13 cellular contexts compared by ENCODE assay signal in genomic region chr19:14404322-14404721, GRCh38. TPM values are rescaled to one million over a fixed set of nuclear protein-coding genes. Genes with fewer than 3 reads are reported as not detected.
DNase-seq lines count a peak whose midpoint lies in the region; ATAC-seq and TF ChIP-seq lines count a peak whose summit lies in the region.
"Had no signal": no experiment of that assay in that cellular context is flagged by ENCODE, and none has a peak within 500 bp of the region (broad histone marks: within the 10 kb centered on the region; RNA-seq: fewer than 3 reads in every experiment).

No MANE protein-coding gene starts in this region.

- in situ Hi-C loops in KBM-7 (cut with MboI; ENCODE audit: low pct_unique_long_range_greater_than_20kb, low sequenced_read_pairs), result no loop called here

- DNase-seq in activated T-cell treated with anti-CD3 and anti-CD28 coated beads, Interleukin-2, amount 50 U/mL, for 1 hour, result peak; percentile 47
- DNase-seq in activated T-cell treated with anti-CD3 and anti-CD28 coated beads for 4 hours (no peak), NCI-H187 (lab: John Stamatoyannopoulos, UW) (peak; percentile 8 to 56), KBM-7 (no peak)
- DNase-seq in activated T-helper 2 cell treated with anti-CD3 and anti-CD28 coated beads, Interferon-gamma antibody, Interleukin-2, Interleukin-4, amounts not matched to agents 10 μg/mL and 5 μg/mL and 100 μg/mL, durations not matched to agents 14 hours and 24 hours and 36 hours (ENCODE audit: low spot score), result no peak
- DNase-seq: body of pancreas; MM.1S; mucosa of descending colon; stimulated activated CD4-positive, alpha-beta T cell treated with anti-CD3 and anti-CD28 coated beads, Interleukin-15, amount 100 ng/mL, for 24 hours had no signal

- peak overlapping the region; percentile 10 for H3K27ac ChIP-seq in neutrophil
- H3K27ac ChIP-seq: body of pancreas, prostate gland had no signal

- ATAC-seq in HG03469 (IDR thresholded peaks at IDR 0.05; ENCODE audit: unreplicated experiment) (no peak), GM21825 (IDR thresholded peaks at IDR 0.05; ENCODE audit: unreplicated experiment) (no peak)
- ATAC-seq: body of pancreas, mucosa of descending colon had no signal

- peaks cover 6% of the 10 kb centered on the region for H3K4me1 Mint-ChIP-seq in activated T-helper 2 cell treated with anti-CD3 and anti-CD28 coated beads, Interferon-gamma antibody, Interleukin-2, Interleukin-4, amounts not matched to agents 10 μg/mL and 5 μg/mL and 100 μg/mL, durations not matched to agents 14 hours and 24 hours and 36 hours (ENCODE audit: low read depth)

- peaks cover 100% of the 10 kb centered on the region for H3K36me3 ChIP-seq in neutrophil

- no peak for TF ChIP-seq CTCF in neutrophil (IDR thresholded peaks at IDR 0.05)

- no peak overlapping the region for H3K4me3 ChIP-seq in neutrophil (ENCODE audit: low read depth in 1 of 2, low read length in 1 of 2)
- H3K4me3 ChIP-seq: body of pancreas, mucosa of descending colon, prostate gland had no signal

- no peak overlapping the region for H3K4me3 Mint-ChIP-seq in activated T-helper 2 cell treated with anti-CD3 and anti-CD28 coated beads, Interferon-gamma antibody, Interleukin-2, Interleukin-4, amounts not matched to agents 10 μg/mL and 5 μg/mL and 100 μg/mL, durations not matched to agents 14 hours and 24 hours and 36 hours (ENCODE audit: low read depth)

- H3K4me1 ChIP-seq in neutrophil (ENCODE audit: control insufficient read depth in 1 of 2, insufficient read depth in 1 of 2, low read depth in 1 of 2, low read length in 1 of 2), result peaks cover 0 to 8% of the 10 kb centered on the region in 2 experiments

- intact Hi-C loops in activated T-helper 2 cell treated with anti-CD3 and anti-CD28 coated beads, Interferon-gamma antibody, Interleukin-2, Interleukin-4, amounts not matched to agents 10 μg/mL and 5 μg/mL and 100 μg/mL, durations not matched to agents 14 hours and 24 hours and 36 hours (cut with micrococcal nuclease), result no loop called here

- H3K27me3 ChIP-seq in neutrophil, result no peaks in the 10 kb centered on the region
- H3K27me3 ChIP-seq: body of pancreas had no signal

- peaks cover 11% of the 10 kb centered on the region for H3K9me3 ChIP-seq in neutrophil
- H3K9me3 ChIP-seq: body of pancreas, mucosa of descending colon, prostate gland had no signal

- H3K36me3 Mint-ChIP-seq in activated T-helper 2 cell treated with anti-CD3 and anti-CD28 coated beads, Interferon-gamma antibody, Interleukin-2, Interleukin-4, amounts not matched to agents 10 μg/mL and 5 μg/mL and 100 μg/mL, durations not matched to agents 14 hours and 24 hours and 36 hours (ENCODE audit: low read depth), result peaks cover 65% of the 10 kb centered on the region

- H3K27me3 Mint-ChIP-seq in activated T-helper 2 cell treated with anti-CD3 and anti-CD28 coated beads, Interferon-gamma antibody, Interleukin-2, Interleukin-4, amounts not matched to agents 10 μg/mL and 5 μg/mL and 100 μg/mL, durations not matched to agents 14 hours and 24 hours and 36 hours (ENCODE audit: low read depth), result no peaks in the 10 kb centered on the region

- H3K27ac Mint-ChIP-seq in activated T-helper 2 cell treated with anti-CD3 and anti-CD28 coated beads, Interferon-gamma antibody, Interleukin-2, Interleukin-4, amounts not matched to agents 10 μg/mL and 5 μg/mL and 100 μg/mL, durations not matched to agents 14 hours and 24 hours and 36 hours, result peak overlapping the region; percentile 17

- no peaks in the 10 kb centered on the region for H3K9me3 Mint-ChIP-seq in activated T-helper 2 cell treated with anti-CD3 and anti-CD28 coated beads, Interferon-gamma antibody, Interleukin-2, Interleukin-4, amounts not matched to agents 10 μg/mL and 5 μg/mL and 100 μg/mL, durations not matched to agents 14 hours and 24 hours and 36 hours

RNA-seq across cellular contexts. Expression of gene DDX39A, which starts 14.8 kb away (rescaled TPM):
- 268 TPM in 2 replicates for total RNA-seq in activated T-helper 2 cell treated with anti-CD3 and anti-CD28 coated beads, Interferon-gamma antibody, Interleukin-2, Interleukin-4, amounts not matched to agents 10 μg/mL and 5 μg/mL and 100 μg/mL, durations not matched to agents 14 hours and 24 hours and 36 hours

RNA-seq across cellular contexts. Expression of gene ADGRE5, which starts 23.1 kb away (rescaled TPM):
- total RNA-seq in activated T-helper 2 cell treated with anti-CD3 and anti-CD28 coated beads, Interferon-gamma antibody, Interleukin-2, Interleukin-4, amounts not matched to agents 10 μg/mL and 5 μg/mL and 100 μg/mL, durations not matched to agents 14 hours and 24 hours and 36 hours, result 177 and 183 TPM in 2 replicates

RNA-seq across cellular contexts. Expression of gene PKN1, which starts 28.8 kb away (rescaled TPM):
- total RNA-seq in activated T-helper 2 cell treated with anti-CD3 and anti-CD28 coated beads, Interferon-gamma antibody, Interleukin-2, Interleukin-4, amounts not matched to agents 10 μg/mL and 5 μg/mL and 100 μg/mL, durations not matched to agents 14 hours and 24 hours and 36 hours, result 171 and 172 TPM in 2 replicates

Comparison
In these comparisons a context has a peak if more than half of its experiments do, and no peak if none do; other contexts are left out.
1. DNase-seq: peak in activated T-cell treated with anti-CD3 and anti-CD28 coated beads, Interleukin-2, amount 50 U/mL, for 1 hour (single experiment) and NCI-H187 (2 of 2); none in activated T-cell treated with anti-CD3 and anti-CD28 coated beads for 4 hours (single experiment), activated T-helper 2 cell treated with anti-CD3 and anti-CD28 coated beads, Interferon-gamma antibody, Interleukin-2, Interleukin-4, amounts not matched to agents 10 μg/mL and 5 μg/mL and 100 μg/mL, durations not matched to agents 14 hours and 24 hours and 36 hours (single experiment) and KBM-7 (single experiment).